Comparison of ENCODE assay signal across 22 cellular contexts in the genomic region with DNA sequence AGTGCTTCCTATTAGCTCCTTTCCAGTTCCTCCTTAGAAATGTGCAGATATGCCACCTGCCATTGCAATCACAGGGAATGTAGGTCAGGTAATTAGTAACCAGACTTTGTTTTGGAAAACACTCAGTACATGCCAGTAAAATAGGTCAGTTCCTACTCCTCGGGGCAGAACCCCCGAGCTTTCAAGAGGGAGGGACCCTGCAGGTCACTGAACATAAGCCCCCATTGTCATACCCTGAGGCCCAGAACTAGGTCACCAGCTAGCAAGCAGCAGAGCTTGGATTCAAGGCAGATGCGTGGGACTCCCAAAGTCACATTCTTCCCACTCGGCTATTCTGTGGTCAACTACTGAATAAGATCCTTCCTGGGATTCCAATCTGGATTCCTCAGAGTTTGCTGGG.
A peak's percentile ranks its signal among the peaks of the same experiment; 100 is the strongest.
DNase-seq lines count a peak whose midpoint lies in the region; ATAC-seq, FAIRE-seq and TF ChIP-seq lines count a peak whose summit lies in the region.
"Had no signal": no experiment of that assay in that cellular context is flagged by ENCODE, and none has a peak within 500 bp of the region (broad histone marks: within the 10 kb centered on the region; RNA-seq: fewer than 3 reads in every experiment).

No MANE protein-coding gene starts in this region.

- no peaks in the 10 kb centered on the region for H3K4me1 Mint-ChIP-seq in osteocyte (ENCODE audit: unreplicated experiment)
- H3K4me1 Mint-ChIP-seq in nephron progenitor cell, result no peaks in the 10 kb centered on the region
- H3K4me1 Mint-ChIP-seq in GM23338, result no peaks in the 10 kb centered on the region
- H3K4me1 Mint-ChIP-seq: CD4-positive, alpha-beta memory T cell had no signal

- H3F3A ChIP-seq in GM23338 (replicated peaks; ENCODE audit: low read depth), result no peaks in the 10 kb centered on the region

- DNase-seq in cerebellum (ENCODE audit: low spot score), result peak; percentile 44
- no peak for DNase-seq in kidney
- DNase-seq in osteocyte (ENCODE audit: extremely low spot score, unreplicated experiment), result peak; percentile 59
- no peak for DNase-seq in stomach
- no peak for DNase-seq in nephron progenitor cell
- no peak for DNase-seq in H4 (ENCODE audit: low spot score)
- no peak for DNase-seq in GM23338 (ENCODE audit: low spot score)
- DNase-seq in CD1c-positive myeloid dendritic cell (ENCODE audit: extremely low spot score), result no peak
- DNase-seq: CD4-positive, alpha-beta memory T cell; DMS153; GF-D8; Kasumi-1; NCI-H1417; NCI-H1694 treated with DMSO at 0.1 percent for 48 hours; NCI-H2081 treated with DMSO at 0.1 percent for 48 hours; NCI-H2171 treated with DMSO at 0.1 percent for 48 hours; NCI-H446 treated with DMSO at 0.1 percent for 48 hours; NCI-H526 treated with DMSO at 0.1 percent for 48 hours; PC-3; Right ventricle myocardium superior had no signal

- H3K27ac Mint-ChIP-seq in osteocyte (ENCODE audit: unreplicated experiment) (no peak overlapping the region), nephron progenitor cell (no peak overlapping the region), GM23338 (no peak overlapping the region)
- H3K27ac Mint-ChIP-seq: CD4-positive, alpha-beta memory T cell had no signal

- intact Hi-C loops in kidney (cut with DNase I), result no loop called here
- intact Hi-C loops in stomach (cut with DNase I; ENCODE audit: low total_unique reads), result no loop called here

- peak; percentile 29 for FAIRE-seq in kidney (lab: Jason Lieb, UNC)
- FAIRE-seq: H54 had no signal

- TF ChIP-seq POLR2A in stomach (IDR thresholded peaks at IDR 0.05), result no peak

- H3K36me3 Mint-ChIP-seq in osteocyte (ENCODE audit: unreplicated experiment) (no peaks in the 10 kb centered on the region), nephron progenitor cell (ENCODE audit: low read depth) (no peaks in the 10 kb centered on the region), GM23338 (ENCODE audit: low read depth) (no peaks in the 10 kb centered on the region)
- H3K36me3 Mint-ChIP-seq: CD4-positive, alpha-beta memory T cell had no signal

- H2AFZ ChIP-seq in GM23338, result no peak overlapping the region

- WGBS in stomach, 5 donors, result 51 to 70% (median 65%) methylated on average over 4 of the region's 4 CpGs

- H3K9me3 ChIP-seq in kidney (ENCODE audit: control insufficient read depth in 1 of 2, low read length in 2 of 2) (no peaks in the 10 kb centered on the region), stomach (no peaks in the 10 kb centered on the region)
- H3K9me3 ChIP-seq: BLaER1 had no signal

- ATAC-seq in GM23338, result no peak
- ATAC-seq: PC-3 had no signal

- H3K4me3 ChIP-seq in kidney (ENCODE audit: low read length in 2 of 2) (peak overlapping the region in 1 of 2 donors; percentile 6), stomach (no peak overlapping the region), GM23338 (no peak overlapping the region)
- H3K4me3 ChIP-seq: BLaER1 had no signal

- no peaks in the 10 kb centered on the region for H3K27me3 ChIP-seq in stomach
- H3K27me3 ChIP-seq in GM23338 (ENCODE audit: insufficient read depth), result no peaks in the 10 kb centered on the region
- H3K27me3 ChIP-seq: BLaER1 had no signal

- H3K9ac ChIP-seq in kidney (ENCODE audit: low read length in 2 of 2), result no peak overlapping the region
- H3K9ac ChIP-seq: BLaER1 had no signal

- no peak overlapping the region for H3K4me3 Mint-ChIP-seq in osteocyte (ENCODE audit: unreplicated experiment)
- no peak overlapping the region for H3K4me3 Mint-ChIP-seq in nephron progenitor cell
- no peak overlapping the region for H3K4me3 Mint-ChIP-seq in GM23338
- H3K4me3 Mint-ChIP-seq: CD4-positive, alpha-beta memory T cell had no signal

- TF ChIP-seq CTCF in kidney (IDR thresholded peaks at IDR 0.05; ENCODE audit: borderline replicate concordance, extremely low read depth, insufficient read depth) (no peak), osteocyte (IDR thresholded peaks at IDR 0.05) (no peak), stomach (IDR thresholded peaks at IDR 0.05) (no peak), nephron progenitor cell (IDR thresholded peaks at IDR 0.05) (no peak), GM23338 (conservative IDR thresholded peaks at IDR 0.05; ENCODE audit: low read depth in 2 of 2) (no peak)

- H3K27ac ChIP-seq in kidney (ENCODE audit: low read depth in 2 of 2, low read length in 2 of 2) (peak overlapping the region; percentile 26 to 59), stomach (peak overlapping the region in 4 of 5 donors; percentile 20 to 37 (median 21)), GM23338 (ENCODE audit: low read depth) (no peak overlapping the region)
- H3K27ac ChIP-seq: BLaER1 had no signal

- H3K36me3 ChIP-seq in kidney (ENCODE audit: control insufficient read depth in 1 of 2, insufficient read depth in 2 of 2, low read length in 2 of 2), result no peaks in the 10 kb centered on the region
- H3K36me3 ChIP-seq in stomach, result no peaks in the 10 kb centered on the region
- H3K36me3 ChIP-seq in GM23338 (ENCODE audit: insufficient read depth), result no peaks in the 10 kb centered on the region
- H3K36me3 ChIP-seq: BLaER1 had no signal

- no peaks in the 10 kb centered on the region for H3K79me2 ChIP-seq in GM23338 (replicated peaks; ENCODE audit: insufficient read depth)

- 0 out of 2 replicates have a peak, but pooled peaks cover 7% of the 10 kb centered on the region for H3K9me2 ChIP-seq in GM23338 (ENCODE audit: insufficient read depth)

- H3K4me1 ChIP-seq in kidney (ENCODE audit: control insufficient read depth in 1 of 2, insufficient read depth in 1 of 2, low read depth in 1 of 2, low read length in 2 of 2), result peaks cover 12 to 21% of the 10 kb centered on the region in 2 donors
- H3K4me1 ChIP-seq in stomach, result peaks cover 8 to 16% (median 11%) of the 10 kb centered on the region in 4 donors
- no peaks in the 10 kb centered on the region for H3K4me1 ChIP-seq in GM23338 (ENCODE audit: insufficient read depth)

- no peak overlapping the region for H3K4me2 ChIP-seq in GM23338
- H3K4me2 ChIP-seq: BLaER1 had no signal

- H3K27me3 Mint-ChIP-seq in osteocyte (ENCODE audit: unreplicated experiment), result no peaks in the 10 kb centered on the region
- H3K27me3 Mint-ChIP-seq in nephron progenitor cell (ENCODE audit: low read depth, poor library complexity), result peaks cover 7% of the 10 kb centered on the region
- H3K27me3 Mint-ChIP-seq in GM23338 (ENCODE audit: insufficient read depth, low read depth, poor library complexity), result peaks cover 4% of the 10 kb centered on the region

- H3K9me3 Mint-ChIP-seq in osteocyte (ENCODE audit: unreplicated experiment) (no peaks in the 10 kb centered on the region), nephron progenitor cell (peaks cover 7% of the 10 kb centered on the region), GM23338 (no peaks in the 10 kb centered on the region; the same call in 2 of the 3 replicates)

- no peaks in the 10 kb centered on the region for H4K20me1 ChIP-seq in GM23338 (replicated peaks; ENCODE audit: insufficient read depth)
- H4K20me1 ChIP-seq: BLaER1 had no signal

- TF ChIP-seq EP300 in stomach (IDR thresholded peaks at IDR 0.05), result no peak

Comparison
In these comparisons a context has a peak if more than half of its experiments do, and no peak if none do; other contexts are left out.
1. DNase-seq: peak in cerebellum (single experiment) and osteocyte (single experiment); none in kidney (single experiment), stomach (single experiment), nephron progenitor cell (single experiment), H4 (single experiment), GM23338 (single experiment) and CD1c-positive myeloid dendritic cell (single experiment).